ENCODE assay signal across 12 cellular contexts in the genomic region with DNA sequence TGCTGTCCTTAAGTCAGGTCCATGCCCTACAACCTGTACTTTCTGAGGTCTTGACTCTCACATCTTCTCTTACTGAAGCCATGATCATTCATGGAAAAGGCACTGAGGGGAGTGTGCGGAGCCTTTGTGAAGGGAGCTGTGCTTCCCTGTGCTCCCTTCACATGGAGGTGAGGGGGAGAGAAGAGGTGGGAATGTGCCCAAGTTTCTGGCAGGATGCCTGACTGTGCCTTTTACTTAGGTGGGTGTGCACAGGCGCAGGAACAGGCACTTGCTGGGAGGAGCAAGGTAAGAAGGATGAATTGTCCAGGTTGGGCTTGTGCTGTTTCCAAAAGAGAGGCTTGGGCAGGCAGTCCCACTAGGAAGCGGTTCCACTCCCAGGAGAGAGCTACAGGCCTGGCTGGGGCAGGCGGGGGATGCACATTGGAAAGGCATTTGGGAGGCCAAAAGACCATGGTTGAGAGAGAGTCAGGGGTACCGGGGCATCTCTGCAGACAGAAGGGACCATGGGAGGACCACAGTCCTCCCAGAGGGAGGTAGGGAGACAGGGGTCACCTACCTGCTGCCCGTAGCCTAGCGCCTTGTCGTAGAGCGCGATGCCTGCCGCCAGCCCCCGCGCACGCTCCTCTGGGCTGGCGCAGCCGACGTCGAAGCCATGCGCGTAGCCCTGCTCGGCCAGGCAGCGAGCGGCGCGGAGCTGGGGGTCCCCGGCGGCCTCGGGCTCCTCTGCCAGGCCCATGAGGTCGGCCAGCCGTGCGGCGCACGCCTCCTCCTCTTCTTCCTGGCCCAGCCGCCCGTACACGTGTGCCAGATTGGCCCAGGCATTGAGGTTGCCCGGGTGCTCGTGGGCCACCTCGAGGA. TPM values are rescaled to one million over a fixed set of nuclear protein-coding genes. Genes with fewer than 3 reads are reported as not detected.
A peak's percentile ranks its signal among the peaks of the same experiment; 100 is the strongest.
DNase-seq lines count a peak whose midpoint lies in the region; ATAC-seq, FAIRE-seq and TF ChIP-seq lines count a peak whose summit lies in the region.
"Had no signal": no experiment of that assay in that cellular context is flagged by ENCODE, and none has a peak within 500 bp of the region (broad histone marks: within the 10 kb centered on the region; RNA-seq: fewer than 3 reads in every experiment).

No MANE protein-coding gene starts in this region.

- no peaks in the 10 kb centered on the region for H3K9me3 ChIP-seq in Caco-2
- no peaks in the 10 kb centered on the region for H3K9me3 ChIP-seq in PC-9 (ENCODE audit: insufficient read depth, low read depth)
- no peaks in the 10 kb centered on the region for H3K9me3 ChIP-seq in fibroblast of lung (ENCODE audit: control insufficient read depth, insufficient read depth, low read depth, low read length)
- H3K9me3 ChIP-seq in pancreas: no peaks in the 10 kb centered on the region
- H3K9me3 ChIP-seq: gastroesophageal sphincter had no signal

- TSS peak; percentile 25 for BruUV-seq in Caco-2 (replicated peaks; lab: Mats Ljungman, UMichigan)
- TSS peak; percentile 35 for BruUV-seq in PC-9 (replicated peaks; lab: Mats Ljungman, UMichigan)

- H3K9me2 ChIP-seq in PC-9 (ENCODE audit: insufficient read depth): no peaks in the 10 kb centered on the region

- peak in 1 of 2 experiments; percentile 8 for DNase-seq in Caco-2
- peak in 1 of 2 experiments; percentile 29 for DNase-seq in PC-9
- no peak for DNase-seq in fibroblast of lung (ENCODE audit: low read depth in 2 of 2)
- DNase-seq in pancreas: peak in 2 of 6 donors; percentile 48 to 70
- no peak for DNase-seq in central memory CD4-positive, alpha-beta T cell
- DNase-seq in stimulated activated CD8-positive, alpha-beta memory T cell treated with anti-CD3 and anti-CD28 coated beads, Interleukin-4, amount 100 ng/mL, for 48 hours: no peak
- no peak for DNase-seq in GM13976 (ENCODE audit: low spot score)

- H3K79me2 ChIP-seq in PC-9 (ENCODE audit: low read depth) (peaks cover 49% of the 10 kb centered on the region), fibroblast of lung (ENCODE audit: control insufficient read depth, insufficient read depth, low read length) (no peaks in the 10 kb centered on the region)

- H3K4me1 ChIP-seq in Caco-2 (peaks cover 12% of the 10 kb centered on the region), PC-9 (replicated peaks; ENCODE audit: insufficient read depth) (peaks cover 80% of the 10 kb centered on the region), fibroblast of lung (ENCODE audit: control insufficient read depth, extremely low read depth, insufficient read depth, low read length) (no peaks in the 10 kb centered on the region), pancreas (peaks cover 3 to 18% (median 6%) of the 10 kb centered on the region in 3 donors)

- no peak for FAIRE-seq in pancreas (lab: Jason Lieb, UNC)
- FAIRE-seq: RCC 7860 had no signal

- peak overlapping the region; percentile 98 for H3K4me2 ChIP-seq in PC-9
- peak overlapping the region; percentile 15 for H3K4me2 ChIP-seq in fibroblast of lung (ENCODE audit: extremely low read depth, insufficient read depth, low read length)

- H3K27ac ChIP-seq in PC-9: peak overlapping the region; percentile 76
- no peak overlapping the region for H3K27ac ChIP-seq in fibroblast of lung (ENCODE audit: insufficient read depth, low read length)
- H3K27ac ChIP-seq in pancreas: peak overlapping the region; percentile 70 to 83 (median 75)
- H3K27ac ChIP-seq: gastroesophageal sphincter had no signal

- H3K36me3 Mint-ChIP-seq in Caco-2 (ENCODE audit: insufficient read depth, unreplicated experiment): peaks cover 14% of the 10 kb centered on the region

- H3F3A ChIP-seq in PC-9 (ENCODE audit: insufficient read depth, low read depth): peaks cover 51% of the 10 kb centered on the region

- no peaks in the 10 kb centered on the region for H3K27me3 Mint-ChIP-seq in Caco-2 (ENCODE audit: insufficient read depth, unreplicated experiment)

- TF ChIP-seq CTCF in Caco-2 (IDR thresholded peaks at IDR 0.05; ENCODE audit: insufficient read depth in 1 of 2, low read depth in 1 of 2, low read length in 1 of 2, severe bottlenecking in 1 of 2, unreplicated experiment in 1 of 2): no peak
- no peak for TF ChIP-seq CTCF in PC-9 (conservative IDR thresholded peaks at IDR 0.05)
- TF ChIP-seq CTCF in fibroblast of lung (conservative IDR thresholded peaks at IDR 0.05 in 1 of 2, IDR thresholded peaks at IDR 0.05 in 1 of 2; ENCODE audit: low read depth in 1 of 2, low read length in 2 of 2): no peak
- TF ChIP-seq CTCF in pancreas (IDR thresholded peaks at IDR 0.05): no peak
- no peak for TF ChIP-seq CTCF in GM13976 (IDR thresholded peaks at IDR 0.05; ENCODE audit: borderline replicate concordance, control extremely low read depth, extremely low read depth, insufficient read depth, missing control alignments)

- H3K4me3 Mint-ChIP-seq in Caco-2 (ENCODE audit: unreplicated experiment): peak overlapping the region; percentile 88

- H4K20me1 ChIP-seq in PC-9 (ENCODE audit: insufficient read depth): no peaks in the 10 kb centered on the region; the same call in 1 of the 2 replicates
- no peaks in the 10 kb centered on the region for H4K20me1 ChIP-seq in fibroblast of lung (ENCODE audit: control insufficient read depth, extremely low read depth, insufficient read depth, low read length)

- ATAC-seq in pancreas: peak in 3 of 4 donors; percentile 0 to 58 (median 9)
- ATAC-seq in HG02571 (IDR thresholded peaks at IDR 0.05; ENCODE audit: unreplicated experiment): no peak

- no peaks in the 10 kb centered on the region for H3K27me3 ChIP-seq in Caco-2 (replicated peaks; ENCODE audit: control insufficient read depth, insufficient read depth, low read length)
- no peaks in the 10 kb centered on the region for H3K27me3 ChIP-seq in PC-9 (ENCODE audit: insufficient read depth, low read depth)
- H3K27me3 ChIP-seq in fibroblast of lung (ENCODE audit: control insufficient read depth, insufficient read depth, low read length): peaks cover 28% of the 10 kb centered on the region
- no peaks in the 10 kb centered on the region for H3K27me3 ChIP-seq in pancreas

- WGBS in pancreas, 2 donors: 23 to 27% methylated on average over 17 to 39 of the region's 39 CpGs

- peak overlapping the region; percentile 37 for H3K27ac Mint-ChIP-seq in Caco-2 (ENCODE audit: unreplicated experiment)

- CTCF ChIA-PET in Caco-2 (lab: Charles Lee) (interaction anchor here (0.6 to 1.7 kb wide), 18 partner anchors 7 to 601 kb away, joined by 3 to 18 read pairs (median 5); a partner anchor contains a TSS), PC-9 (lab: Charles Lee) (interaction anchor here (0.5 to 1.6 kb wide), 7 partner anchors 17 to 547 kb away, joined by 3 to 6 read pairs (median 3); no protein-coding TSS in a partner anchor)

- no peak overlapping the region for H3K9ac ChIP-seq in fibroblast of lung (ENCODE audit: insufficient read depth, low read length)

- POLR2A ChIA-PET in Caco-2 (lab: Charles Lee): interaction anchor here (0.6 to 0.7 kb wide), 3 partner anchors 33 to 311 kb away, joined by 3 to 8 read pairs (median 3); a partner anchor contains a TSS
- POLR2A ChIA-PET in PC-9 (lab: Charles Lee; ENCODE audit: unreplicated experiment): interaction anchor here (0.6 to 0.7 kb wide), 3 partner anchors 34 to 739 kb away, joined by 3 to 7 read pairs (median 4); no protein-coding TSS in a partner anchor

- H3K4me3 ChIP-seq in Caco-2 (ENCODE audit: low read depth, low read length): peak overlapping the region; percentile 66
- H3K4me3 ChIP-seq in PC-9: peak overlapping the region; percentile 86
- no peak overlapping the region for H3K4me3 ChIP-seq in fibroblast of lung (replicated peaks in 1 of 4; ENCODE audit: control extremely low read depth in 1 of 4, insufficient read depth in 1 of 4, low read depth in 3 of 4, low read length in 4 of 4)
- H3K4me3 ChIP-seq in pancreas: peak overlapping the region; percentile 47 to 68 (median 57)

- H3K4me1 Mint-ChIP-seq in Caco-2 (ENCODE audit: low read depth, unreplicated experiment): peaks cover 36% of the 10 kb centered on the region

- H2AFZ ChIP-seq in PC-9: peak overlapping the region; percentile 92
- H2AFZ ChIP-seq in fibroblast of lung (ENCODE audit: low read length): no peak overlapping the region

- intact Hi-C loops in Caco-2 (cut with micrococcal nuclease; ENCODE audit: unreplicated experiment) (loop anchor here (2.0 kb wide), 2 partner anchors 35 to 127 kb away; a partner anchor contains a TSS), PC-9 (cut with micrococcal nuclease; ENCODE audit: unreplicated experiment) (loop anchor here (2.0 to 10.0 kb wide), 5 partner anchors 35 to 393 kb away; a partner anchor contains a TSS), pancreas (cut with DNase I) (loop anchor here in 1 of 3 donors (10.0 kb wide), 1 partner anchor 305 kb away; no protein-coding TSS in a partner anchor)

- H3K9me3 Mint-ChIP-seq in Caco-2 (ENCODE audit: unreplicated experiment): no peaks in the 10 kb centered on the region

- H3K36me3 ChIP-seq in Caco-2 (ENCODE audit: control insufficient read depth, insufficient read depth, low read length) (no peaks in the 10 kb centered on the region), PC-9 (ENCODE audit: low read depth) (no peaks in the 10 kb centered on the region), fibroblast of lung (ENCODE audit: control insufficient read depth, insufficient read depth, low read length) (no peaks in the 10 kb centered on the region), pancreas (no peaks in the 10 kb centered on the region)
- H3K36me3 ChIP-seq: gastroesophageal sphincter had no signal

- in situ Hi-C loops in GM13976 (cut with MboI; ENCODE audit: low sequenced_read_pairs, unreplicated experiment): no loop called here

RNA-seq across cellular contexts. Expression of a gene that starts 0.9 kb away (rescaled TPM):
- 8.8 and 9.9 TPM in 2 replicates for total RNA-seq in Caco-2 (2022)
- total RNA-seq in PC-9 (2021): 24.1 and 26.3 TPM in 2 replicates
- total RNA-seq in fibroblast of lung: not detected in 2 replicates
- not detected in 2 replicates for polyA plus RNA-seq in fibroblast of lung
- not detected in 2 replicates for polyA plus RNA-seq in fibroblast of lung (2012)
- polyA minus RNA-seq in fibroblast of lung (ENCODE audit: low replicate concordance): not detected in 2 replicates
- 10 to 100 TPM in 1 of 6 donors, 1 to 10 TPM in 5; 6.7 to 10.6 (median 7.7) TPM for total RNA-seq in pancreas
- polyA plus RNA-seq in pancreas: 1 to 10 TPM; 6.1 to 6.2 TPM
- total RNA-seq: H4, K562 had no signal

RNA-seq across cellular contexts. Expression of a gene that starts 35.9 kb away (rescaled TPM):
- total RNA-seq in Caco-2 (2022): 5.8 and 6.5 TPM in 2 replicates
- total RNA-seq in PC-9 (2021): 12.9 and 13.4 TPM in 2 replicates
- total RNA-seq in fibroblast of lung: 4.4 and 5.4 TPM in 2 replicates
- 3.4 TPM in 2 replicates for polyA plus RNA-seq in fibroblast of lung
- 2.9 and 3.6 TPM in 2 replicates for polyA plus RNA-seq in fibroblast of lung (2012)
- polyA minus RNA-seq in fibroblast of lung (ENCODE audit: low replicate concordance): 7.0 and 9.9 TPM in 2 replicates
- 1 to 10 TPM; 1.0 to 3.6 (median 2.3) TPM for total RNA-seq in pancreas
- 1 to 10 TPM in 1 of 2 donors, under 1 TPM in 1; 0.61 to 1.7 TPM for polyA plus RNA-seq in pancreas

Comparison
In these comparisons a context has a peak if more than half of its experiments do, and no peak if none do; other contexts are left out.
1. H3K4me3 ChIP-seq: peak in Caco-2 (single experiment), PC-9 (single experiment) and pancreas (4 of 4); none in fibroblast of lung (0 of 4).